In genomic region chr13:97125051-97125809, GRCh38 we compare ENCODE assay signal across 8 cellular contexts.
DNase-seq lines count a peak whose midpoint lies in the region; ATAC-seq and TF ChIP-seq lines count a peak whose summit lies in the region.

No MANE protein-coding gene starts in this region.

- ATAC-seq in GM21528 (IDR thresholded peaks at IDR 0.05; ENCODE audit: low FRiP score, unreplicated experiment) (peak; percentile 49), left colon (peak; percentile 32)

- peaks cover 0 to 28% (median 11%) of the 10 kb centered on the region in 4 donors for H3K4me1 ChIP-seq in transverse colon

- H3K27me3 ChIP-seq in transverse colon = no peaks in the 10 kb centered on the region

- WGBS in transverse colon (ENCODE audit: low coverage in 1 of 2), 2 donors = 32 to 40% methylated on average over 6 to 8 of the region's 8 CpGs

- H3K9me3 ChIP-seq in transverse colon = no peaks in the 10 kb centered on the region

- intact Hi-C loops in left colon (cut with DNase I, micrococcal nuclease) (no loop called here), transverse colon (cut with DNase I; ENCODE audit: low total_unique reads) (no loop called here)

- DNase-seq in ELR (ENCODE audit: low read depth) = peak; percentile 82
- DNase-seq in NCI-H1417 (lab: John Stamatoyannopoulos, UW) = peak; percentile 85 to 96 (median 92)
- peak; percentile 100 for DNase-seq in amniotic epithelial cell (ENCODE audit: low read depth)
- peak in 1 of 2 donors; percentile 14 for DNase-seq in left colon
- DNase-seq in transverse colon = no peak
- DNase-seq in foreskin melanocyte = no peak
- no peak for DNase-seq in activated CD4-positive, alpha-beta T cell treated with anti-CD3 and anti-CD28 coated beads for 4 hours

- TF ChIP-seq CTCF in transverse colon (IDR thresholded peaks at IDR 0.05) = no peak

- in situ Hi-C loops in transverse colon (cut with MboI; ENCODE audit: low pct_ligation_motif_present in 1 of 4, low pct_unique_long_range_greater_than_20kb in 1 of 4, low sequenced_read_pairs in 3 of 4) = loop anchor here in 2 of 4 donors (10.0 kb wide), 2 partner anchors 90 to 220 kb away; no protein-coding TSS in a partner anchor

- H3K4me3 ChIP-seq in transverse colon = no peak overlapping the region

- no peaks in the 10 kb centered on the region for H3K36me3 ChIP-seq in transverse colon

- TF ChIP-seq POLR2A in transverse colon (IDR thresholded peaks at IDR 0.05) = no peak

- H3K27ac ChIP-seq in transverse colon = peak overlapping the region; percentile 32 to 63 (median 38)

- no peak for TF ChIP-seq EP300 in transverse colon (IDR thresholded peaks at IDR 0.05; ENCODE audit: low read depth)

Comparison
In these comparisons a context has a peak if more than half of its experiments do, and no peak if none do; other contexts are left out.
1. DNase-seq: peak in ELR (single experiment), NCI-H1417 (3 of 3) and amniotic epithelial cell (single experiment); none in transverse colon (single experiment), foreskin melanocyte (single experiment) and activated CD4-positive, alpha-beta T cell treated with anti-CD3 and anti-CD28 coated beads for 4 hours (0 of 2).